ENCODE assay signal across 1 cellular context in the genomic region with DNA sequence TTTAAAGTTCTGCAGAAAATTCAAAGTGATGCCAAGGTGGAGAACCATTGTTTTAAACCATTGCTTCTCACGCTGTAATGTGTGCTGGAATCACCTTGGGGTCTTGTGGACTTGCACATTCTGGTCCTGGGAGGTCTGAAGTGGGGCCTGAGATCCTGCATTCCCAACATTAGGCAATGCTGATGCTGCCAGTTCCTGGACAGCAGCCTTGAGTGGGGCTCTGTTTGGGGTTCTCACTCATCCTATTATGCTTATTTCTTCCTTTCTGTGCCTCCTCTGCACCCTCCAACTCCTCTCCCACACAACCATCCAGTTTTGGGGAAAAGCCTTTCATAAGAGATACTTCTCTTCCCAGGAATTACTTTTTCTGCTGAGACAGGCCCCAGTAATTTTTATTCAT.
TF ChIP-seq lines count a peak whose summit lies in the region.

No MANE protein-coding gene starts in this region.

TF ChIP-seq in HCT116, 20 proteins besides CTCF, POLR2A, EP300 and RAD21 (continued from another document):
- TF ChIP-seq SIN3A (IDR thresholded peaks at IDR 0.05; ENCODE audit: low read depth): no peak
- TF ChIP-seq ELF1 (IDR thresholded peaks at IDR 0.05; ENCODE audit: borderline replicate concordance, low read depth): no peak
- TF ChIP-seq, protein P1, sequence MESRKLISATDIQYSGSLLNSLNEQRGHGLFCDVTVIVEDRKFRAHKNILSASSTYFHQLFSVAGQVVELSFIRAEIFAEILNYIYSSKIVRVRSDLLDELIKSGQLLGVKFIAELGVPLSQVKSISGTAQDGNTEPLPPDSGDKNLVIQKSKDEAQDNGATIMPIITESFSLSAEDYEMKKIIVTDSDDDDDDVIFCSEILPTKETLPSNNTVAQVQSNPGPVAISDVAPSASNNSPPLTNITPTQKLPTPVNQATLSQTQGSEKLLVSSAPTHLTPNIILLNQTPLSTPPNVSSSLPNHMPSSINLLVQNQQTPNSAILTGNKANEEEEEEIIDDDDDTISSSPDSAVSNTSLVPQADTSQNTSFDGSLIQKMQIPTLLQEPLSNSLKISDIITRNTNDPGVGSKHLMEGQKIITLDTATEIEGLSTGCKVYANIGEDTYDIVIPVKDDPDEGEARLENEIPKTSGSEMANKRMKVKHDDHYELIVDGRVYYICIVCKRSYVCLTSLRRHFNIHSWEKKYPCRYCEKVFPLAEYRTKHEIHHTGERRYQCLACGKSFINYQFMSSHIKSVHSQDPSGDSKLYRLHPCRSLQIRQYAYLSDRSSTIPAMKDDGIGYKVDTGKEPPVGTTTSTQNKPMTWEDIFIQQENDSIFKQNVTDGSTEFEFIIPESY (IDR thresholded peaks at IDR 0.05; ENCODE audit: extremely low read depth, insufficient replicate concordance, low read length): no peak
- no peak for TF ChIP-seq ZFX (IDR thresholded peaks at IDR 0.05)
